ENCODE assay signal across 8 cellular contexts in genomic region chr11:28107726-28108618, GRCh38. TPM values are rescaled to one million over a fixed set of nuclear protein-coding genes. Genes with fewer than 3 reads are reported as not detected.
DNase-seq lines count a peak whose midpoint lies in the region; ATAC-seq and TF ChIP-seq lines count a peak whose summit lies in the region.

KIF18A (minus strand) TSS chr11:28108156; CDS start chr11:28097947, 10,209 bp downstream.
METTL15 (plus strand) TSS chr11:28108388; CDS start chr11:28113335, 4,947 bp downstream.

- H3K4me2 ChIP-seq in trophoblast cell (ENCODE audit: low read length): peak within 1 kb of the TSS; percentile 85

- peak within 1 kb of the TSS; percentile 37 for H4K8ac ChIP-seq in trophoblast cell (ENCODE audit: low read depth, low read length)

- peak within 1 kb of the TSS; percentile 97 for H3K27ac Mint-ChIP-seq in activated naive CD8-positive, alpha-beta T cell treated with anti-CD3 and anti-CD28 coated beads, Interleukin-2, amount 50 U/mL, for 24 hours
- peak within 1 kb of the TSS; percentile 97 for H3K27ac Mint-ChIP-seq in type B pancreatic cell

- peaks cover 56% of the 10 kb centered on the region for H3K4me1 Mint-ChIP-seq in activated naive CD8-positive, alpha-beta T cell treated with anti-CD3 and anti-CD28 coated beads, Interleukin-2, amount 50 U/mL, for 24 hours
- H3K4me1 Mint-ChIP-seq in type B pancreatic cell (ENCODE audit: unreplicated experiment): peaks cover 43% of the 10 kb centered on the region

- H4K91ac ChIP-seq in trophoblast cell (ENCODE audit: low read depth, low read length): peak within 1 kb of the TSS; percentile 17

- no peak within 1 kb of the TSS for H4K12ac ChIP-seq in trophoblast cell (ENCODE audit: low read depth, low read length)

- peak within 1 kb of the TSS; percentile 82 for H2AFZ ChIP-seq in trophoblast cell (ENCODE audit: insufficient read depth, low read length, poor library complexity)

- no peak within 1 kb of the TSS for H3K4ac ChIP-seq in trophoblast cell (ENCODE audit: low read depth, low read length)

- no peak within 1 kb of the TSS for H3K14ac ChIP-seq in trophoblast cell (ENCODE audit: low read length)

- peak within 1 kb of the TSS; percentile 9 for H2BK120ac ChIP-seq in trophoblast cell (ENCODE audit: insufficient read depth, low read length, poor library complexity)

- peak within 1 kb of the TSS; percentile 12 for H3K18ac ChIP-seq in trophoblast cell (ENCODE audit: low read length)

- no peak within 1 kb of the TSS for H3K23ac ChIP-seq in trophoblast cell (ENCODE audit: low read length)

- peaks cover 20% of the 10 kb centered on the region for H3K4me1 ChIP-seq in cardiac muscle cell (ENCODE audit: low read depth)
- no peaks in the 10 kb centered on the region for H3K4me1 ChIP-seq in trophoblast cell (ENCODE audit: control insufficient read depth in 1 of 2, insufficient read depth in 2 of 2, low read length in 2 of 2)

- DNase-seq in GM12865 (ENCODE audit: low read depth) (peak; percentile 99), NCI-H1417 treated with DMSO at 0.1 percent for 48 hours (lab: John Stamatoyannopoulos, UW) (peak; percentile 97), SW480 (ENCODE audit: low spot score) (peak; percentile 98), cardiac muscle cell (ENCODE audit: low read depth in 1 of 2, low spot score in 1 of 2) (peak; percentile 100), trophoblast cell (peak; percentile 100), type B pancreatic cell (ENCODE audit: extremely low spot score, unreplicated experiment) (peak; percentile 99)
- DNase-seq in activated naive CD8-positive, alpha-beta T cell treated with anti-CD3 and anti-CD28 coated beads, Interleukin-2, amount 50 U/mL, for 24 hours: peak; percentile 99

- H3K9me3 ChIP-seq in cardiac muscle cell (ENCODE audit: low read depth) (no peaks in the 10 kb centered on the region), trophoblast cell (ENCODE audit: insufficient read depth, low read depth, low read length) (no peaks in the 10 kb centered on the region)

- H3K9ac ChIP-seq in trophoblast cell (ENCODE audit: low read length): peak within 1 kb of the TSS; percentile 88

- WGBS in trophoblast cell (ENCODE audit: extremely low coverage, insufficient coverage, insufficient read length): no CpG with 5 or more reads among the region's 38 CpGs

- no peak within 1 kb of the TSS for H2BK12ac ChIP-seq in trophoblast cell (ENCODE audit: low read length)

- peaks cover 3% of the 10 kb centered on the region for H3K79me2 ChIP-seq in trophoblast cell (ENCODE audit: control insufficient read depth, insufficient read depth, low read length, poor library complexity)

- H3K27me3 ChIP-seq in cardiac muscle cell: no peaks in the 10 kb centered on the region
- no peaks in the 10 kb centered on the region for H3K27me3 ChIP-seq in trophoblast cell (ENCODE audit: insufficient read depth, low read length)

- peak within 1 kb of the TSS; percentile 97 for H3K4me3 Mint-ChIP-seq in activated naive CD8-positive, alpha-beta T cell treated with anti-CD3 and anti-CD28 coated beads, Interleukin-2, amount 50 U/mL, for 24 hours
- peak within 1 kb of the TSS; percentile 92 for H3K4me3 Mint-ChIP-seq in type B pancreatic cell

- H2BK5ac ChIP-seq in trophoblast cell (ENCODE audit: low read depth, low read length, poor library complexity): peak within 1 kb of the TSS; percentile 13

- TF ChIP-seq CTCF in GM12865 (IDR thresholded peaks at IDR 0.05; ENCODE audit: insufficient read depth, low read depth, low read length, missing control alignments) (no peak), cardiac muscle cell (IDR thresholded peaks at IDR 0.05; ENCODE audit: low read depth, low read length) (no peak), type B pancreatic cell (conservative IDR thresholded peaks at IDR 0.05) (no peak)

- H3K4me3 ChIP-seq in GM12865 (ENCODE audit: low read depth, low read length) (peak within 1 kb of the TSS; percentile 87), cardiac muscle cell (peak within 1 kb of the TSS; percentile 57), trophoblast cell (ENCODE audit: low read depth, low read length) (peak within 1 kb of the TSS; percentile 73)

- H3K79me1 ChIP-seq in trophoblast cell (ENCODE audit: low read length): peaks cover 2% of the 10 kb centered on the region

- peak; percentile 95 for ATAC-seq in HG02763 (IDR thresholded peaks at IDR 0.05; ENCODE audit: unreplicated experiment)
- ATAC-seq in activated naive CD8-positive, alpha-beta T cell treated with anti-CD3 and anti-CD28 coated beads, Interleukin-2, amount 50 U/mL, for 24 hours: peak; percentile 96

- no peaks in the 10 kb centered on the region for H3K36me3 ChIP-seq in cardiac muscle cell
- H3K36me3 ChIP-seq in trophoblast cell (ENCODE audit: control insufficient read depth in 1 of 2, insufficient read depth in 2 of 2, low read length in 2 of 2): no peaks in the 10 kb centered on the region

- peaks cover 19% of the 10 kb centered on the region for H3K36me3 Mint-ChIP-seq in activated naive CD8-positive, alpha-beta T cell treated with anti-CD3 and anti-CD28 coated beads, Interleukin-2, amount 50 U/mL, for 24 hours (ENCODE audit: low read depth)
- H3K36me3 Mint-ChIP-seq in type B pancreatic cell: peaks cover 8% of the 10 kb centered on the region

- H3K9me3 Mint-ChIP-seq in activated naive CD8-positive, alpha-beta T cell treated with anti-CD3 and anti-CD28 coated beads, Interleukin-2, amount 50 U/mL, for 24 hours: no peaks in the 10 kb centered on the region
- no peaks in the 10 kb centered on the region for H3K9me3 Mint-ChIP-seq in type B pancreatic cell

- peak within 1 kb of the TSS; percentile 91 for H3K27ac ChIP-seq in cardiac muscle cell
- H3K27ac ChIP-seq in trophoblast cell (ENCODE audit: low read depth, low read length): no peak within 1 kb of the TSS

- no peak within 1 kb of the TSS for H2AK5ac ChIP-seq in trophoblast cell (ENCODE audit: low read length)

- H3K27me3 Mint-ChIP-seq in activated naive CD8-positive, alpha-beta T cell treated with anti-CD3 and anti-CD28 coated beads, Interleukin-2, amount 50 U/mL, for 24 hours: peaks cover 4% of the 10 kb centered on the region
- no peaks in the 10 kb centered on the region for H3K27me3 Mint-ChIP-seq in type B pancreatic cell

RNA-seq across cellular contexts. Expression of gene KIF18A, which starts in this region (rescaled TPM):
- total RNA-seq in cardiac muscle cell (4.1 and 16.1 TPM in 2 replicates), type B pancreatic cell (ENCODE audit: low replicate concordance) (8.1 and 21.8 TPM in 2 replicates)
- polyA plus RNA-seq in cardiac muscle cell: 4.9 and 22.3 TPM in 2 replicates
- 8.5 and 9.5 TPM in 2 replicates for polyA plus RNA-seq in trophoblast cell (2013)

RNA-seq across cellular contexts. Expression of gene METTL15, which starts in this region (rescaled TPM):
- total RNA-seq in cardiac muscle cell (10.9 and 13.2 TPM in 2 replicates), type B pancreatic cell (ENCODE audit: low replicate concordance) (9.5 and 13.4 TPM in 2 replicates)
- polyA plus RNA-seq in cardiac muscle cell: 15.3 and 17.4 TPM in 2 replicates
- 5.1 and 6.1 TPM in 2 replicates for polyA plus RNA-seq in trophoblast cell (2013)
